8 cellular contexts compared by ENCODE assay signal in the genomic region with DNA sequence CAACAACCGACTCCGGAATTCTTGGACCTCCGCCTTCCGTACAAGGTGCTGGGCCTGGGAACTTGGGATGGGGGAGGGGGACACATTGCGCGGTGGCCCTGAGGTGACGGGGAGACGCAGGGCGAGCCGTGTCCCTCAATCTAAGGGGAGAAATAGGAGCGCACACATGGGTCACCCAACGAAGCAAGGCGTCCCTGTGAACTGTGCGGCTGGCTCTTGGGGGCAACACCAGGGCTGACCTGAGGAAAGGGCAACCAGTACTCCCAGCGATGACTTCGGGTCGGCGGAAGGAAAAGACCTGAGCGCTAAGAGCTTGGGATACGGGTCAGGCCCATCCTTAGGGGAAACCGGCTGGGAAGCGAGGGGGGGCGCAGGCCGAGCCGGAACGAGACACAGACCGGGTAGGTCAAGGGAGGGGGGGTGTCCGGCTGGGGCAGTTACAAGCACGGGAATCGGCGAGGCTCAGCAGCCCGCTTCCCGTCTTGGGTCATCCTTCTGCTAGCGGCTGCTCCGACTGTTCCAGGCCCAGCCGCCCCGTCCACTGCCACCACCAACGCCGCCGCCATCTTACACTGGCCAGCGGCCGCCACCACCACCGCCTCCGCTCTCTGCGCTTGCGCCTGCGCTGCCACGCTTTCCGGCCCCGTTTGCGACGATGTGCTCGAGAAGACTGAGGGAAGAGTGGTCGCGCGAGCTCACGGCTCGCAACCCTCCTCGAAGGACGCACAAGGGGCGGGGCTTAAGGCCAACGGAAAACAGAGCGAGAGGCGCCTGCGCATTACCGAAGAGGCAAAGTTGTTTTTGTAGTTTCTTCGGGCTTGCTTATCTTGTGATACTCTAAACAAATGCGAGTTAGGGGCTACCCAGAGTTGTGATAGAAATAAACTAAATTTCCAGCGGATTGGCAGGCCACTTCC. TPM values are rescaled to one million over a fixed set of nuclear protein-coding genes. Genes with fewer than 3 reads are reported as not detected.
A peak's percentile ranks its signal among the peaks of the same experiment; 100 is the strongest.
DNase-seq lines count a peak whose midpoint lies in the region; ATAC-seq and TF ChIP-seq lines count a peak whose summit lies in the region.

DCAF8 (minus strand) TSS at position 672 of the 917 bp plus-strand sequence. CDS start 18,541 bp downstream, outside the sequence.

- 0 to 1% (median 0%) methylated on average over 69 of the region's 69 CpGs for WGBS in ovary, 3 donors
- 0% methylated on average over 56 to 58 of the region's 69 CpGs for WGBS in thyroid gland, 2 donors

- peak within 1 kb of the TSS; percentile 91 for H3K4me2 ChIP-seq in SU-DHL-6 (ENCODE audit: low read depth, low read length, poor library complexity, severe bottlenecking)

- DNase-seq in NCI-H128 (lab: John Stamatoyannopoulos, UW; ENCODE audit: unreplicated experiment) (peak; percentile 99), head of caudate nucleus (peak; percentile 93 to 99 (median 98)), ovary (peak; percentile 98 to 99 (median 99)), thyroid gland (peak; percentile 98 to 99)
- peak; percentile 96 for DNase-seq in activated naive CD8-positive, alpha-beta T cell treated with anti-CD3 and anti-CD28 coated beads, Interleukin-2, amount 10 ng/mL, durations not matched to agents 7 days and 5 days

- POLR2A ChIA-PET in activated naive CD8-positive, alpha-beta T cell treated with anti-CD3 and anti-CD28 coated beads, Interleukin-2, amount 10 ng/mL, durations not matched to agents 7 days and 5 days (lab: Charles Lee): interaction anchor here (0.6 to 4.9 kb wide), 19 partner anchors 8 to 784 kb away, joined by 3 to 49 read pairs (median 5); partner anchors contain the start of genes IGSF8, PEA15, PEX19 and USF1

- H3K9me3 ChIP-seq in SU-DHL-6 (ENCODE audit: insufficient read depth, low read length) (no peaks in the 10 kb centered on the region), ovary (no peaks in the 10 kb centered on the region), thyroid gland (no peaks in the 10 kb centered on the region)

- peak within 1 kb of the TSS; percentile 59 for H3K4me3 ChIP-seq in SU-DHL-6 (ENCODE audit: insufficient read depth, low read length, poor library complexity, severe bottlenecking)
- peak within 1 kb of the TSS; percentile 91 for H3K4me3 ChIP-seq in ovary
- peak within 1 kb of the TSS; percentile 51 to 80 (median 68) for H3K4me3 ChIP-seq in thyroid gland (replicated peaks in 1 of 3)

- peak within 1 kb of the TSS; percentile 85 for H2AFZ ChIP-seq in SU-DHL-6 (ENCODE audit: low read depth, low read length, severe bottlenecking)

- H3K9me2 ChIP-seq in SU-DHL-6 (replicated peaks; ENCODE audit: insufficient read depth, low read length): no peaks in the 10 kb centered on the region

- H3K9me3 Mint-ChIP-seq in activated naive CD8-positive, alpha-beta T cell treated with anti-CD3 and anti-CD28 coated beads, Interleukin-2, amount 10 ng/mL, durations not matched to agents 7 days and 5 days: no peaks in the 10 kb centered on the region

- H3K36me3 Mint-ChIP-seq in activated naive CD8-positive, alpha-beta T cell treated with anti-CD3 and anti-CD28 coated beads, Interleukin-2, amount 10 ng/mL, durations not matched to agents 7 days and 5 days: peaks cover 11% of the 10 kb centered on the region

- ATAC-seq in HG02678 (IDR thresholded peaks at IDR 0.05; ENCODE audit: unreplicated experiment): peak; percentile 86
- peak; percentile 93 for ATAC-seq in activated naive CD8-positive, alpha-beta T cell treated with anti-CD3 and anti-CD28 coated beads, Interleukin-2, amount 10 ng/mL, durations not matched to agents 7 days and 5 days (ENCODE audit: low read depth)

- peak; percentile 96 for TF ChIP-seq POLR2A in GM10847 (IDR thresholded peaks at IDR 0.05; ENCODE audit: extremely low read depth, insufficient read length)
- peak; percentile 95 for TF ChIP-seq POLR2A in ovary (IDR thresholded peaks at IDR 0.05)
- TF ChIP-seq POLR2A in thyroid gland (IDR thresholded peaks at IDR 0.05): peak; percentile 95 to 98

- no peaks in the 10 kb centered on the region for H4K20me1 ChIP-seq in SU-DHL-6 (ENCODE audit: low read depth, low read length)

- H3K4me1 Mint-ChIP-seq in activated naive CD8-positive, alpha-beta T cell treated with anti-CD3 and anti-CD28 coated beads, Interleukin-2, amount 10 ng/mL, durations not matched to agents 7 days and 5 days: peaks cover 20% of the 10 kb centered on the region

- intact Hi-C loops in head of caudate nucleus (cut with DNase I): no loop called here
- intact Hi-C loops in ovary (cut with DNase I): loop anchor here in 1 of 4 donors (5.0 kb wide), 1 partner anchor 160 kb away; no protein-coding TSS in a partner anchor
- intact Hi-C loops in thyroid gland (cut with DNase I): no loop called here

- H3K27me3 ChIP-seq in SU-DHL-6 (ENCODE audit: low read length) (no peaks in the 10 kb centered on the region), ovary (no peaks in the 10 kb centered on the region), thyroid gland (no peaks in the 10 kb centered on the region)

- H3K4me3 Mint-ChIP-seq in activated naive CD8-positive, alpha-beta T cell treated with anti-CD3 and anti-CD28 coated beads, Interleukin-2, amount 10 ng/mL, durations not matched to agents 7 days and 5 days: peak within 1 kb of the TSS; percentile 93

- H3K27me3 Mint-ChIP-seq in activated naive CD8-positive, alpha-beta T cell treated with anti-CD3 and anti-CD28 coated beads, Interleukin-2, amount 10 ng/mL, durations not matched to agents 7 days and 5 days: no peaks in the 10 kb centered on the region

- TF ChIP-seq EP300 in ovary (IDR thresholded peaks at IDR 0.05): no peak

- H3K79me2 ChIP-seq in SU-DHL-6 (ENCODE audit: insufficient read depth, low read length): peaks cover 31% of the 10 kb centered on the region

- TF ChIP-seq CTCF in SU-DHL-6 (IDR thresholded peaks at IDR 0.05; ENCODE audit: insufficient read depth, low read length, poor library complexity, severe bottlenecking): no peak
- no peak for TF ChIP-seq CTCF in ovary (IDR thresholded peaks at IDR 0.05)
- peak in 2 of 6 experiments; percentile 1 to 16 for TF ChIP-seq CTCF in thyroid gland (IDR thresholded peaks at IDR 0.05)

- H3K27ac ChIP-seq in SU-DHL-6 (ENCODE audit: low read depth, low read length): peak within 1 kb of the TSS; percentile 60
- peak within 1 kb of the TSS; percentile 91 to 93 for H3K27ac ChIP-seq in ovary
- H3K27ac ChIP-seq in thyroid gland: peak within 1 kb of the TSS; percentile 90 to 98 (median 96)

- H3K36me3 ChIP-seq in SU-DHL-6 (ENCODE audit: low read length): no peaks in the 10 kb centered on the region
- H3K36me3 ChIP-seq in ovary: no peaks in the 10 kb centered on the region
- no peaks in the 10 kb centered on the region for H3K36me3 ChIP-seq in thyroid gland

- peaks cover 8% of the 10 kb centered on the region for H3K4me1 ChIP-seq in ovary (ENCODE audit: insufficient read depth)
- peaks cover 39 to 41% of the 10 kb centered on the region in 2 donors for H3K4me1 ChIP-seq in thyroid gland

- peak within 1 kb of the TSS; percentile 93 for H3K27ac Mint-ChIP-seq in activated naive CD8-positive, alpha-beta T cell treated with anti-CD3 and anti-CD28 coated beads, Interleukin-2, amount 10 ng/mL, durations not matched to agents 7 days and 5 days

- peaks cover 7% of the 10 kb centered on the region; the same call in 1 of the 2 replicates for H3F3A ChIP-seq in SU-DHL-6 (ENCODE audit: insufficient read depth)

- H3K9ac ChIP-seq in SU-DHL-6 (ENCODE audit: low read length): peak within 1 kb of the TSS; percentile 73

RNA-seq across cellular contexts. Expression of gene DCAF8, which starts in this region (rescaled TPM):
- 100 to 1,000 TPM; 147 to 150 TPM for total RNA-seq in activated naive CD8-positive, alpha-beta T cell treated with anti-CD3 and anti-CD28 coated beads, Interleukin-2, amount 10 ng/mL, durations not matched to agents 7 days and 5 days
- total RNA-seq in ovary (100 to 1,000 TPM in 5 of 7 donors, 10 to 100 TPM in 2; 85.2 to 133 (median 104) TPM), thyroid gland (100 to 1,000 TPM; 221 to 239 (median 228) TPM)
- 100 to 1,000 TPM in 1 of 2 donors, 10 to 100 TPM in 1; 99.0 to 147 TPM for polyA plus RNA-seq in ovary

Comparison
In these comparisons a context has a peak if more than half of its experiments do, and no peak if none do; other contexts are left out.
1. Peak in every context shown above with its lines: DNase-seq, ATAC-seq, H3K4me3 ChIP-seq and H3K27ac ChIP-seq.